ENCODE assay signal across 19 cellular contexts in the genomic region with DNA sequence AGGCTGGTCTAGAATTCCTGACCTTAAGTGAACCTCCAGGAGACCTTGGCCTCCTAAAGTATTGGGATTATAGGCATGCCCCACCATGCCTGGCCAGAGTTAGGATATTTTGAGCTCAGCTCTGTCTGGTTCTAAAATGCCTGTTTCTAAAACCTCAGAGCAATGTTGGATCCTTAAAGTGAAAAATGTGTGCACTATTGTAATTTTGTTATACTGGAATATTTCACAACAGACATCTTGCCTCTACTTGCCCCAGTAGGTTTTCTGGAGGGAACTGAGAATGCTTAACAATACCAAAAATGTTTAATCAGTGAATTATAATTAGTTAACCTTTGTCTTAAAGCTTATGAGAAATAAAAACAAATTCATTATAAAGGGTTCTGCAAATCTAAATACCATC.
DNase-seq lines count a peak whose midpoint lies in the region; ATAC-seq, FAIRE-seq and TF ChIP-seq lines count a peak whose summit lies in the region.
"Had no signal": no experiment of that assay in that cellular context is flagged by ENCODE, and none has a peak within 500 bp of the region (broad histone marks: within the 10 kb centered on the region; RNA-seq: fewer than 3 reads in every experiment).

No MANE protein-coding gene starts in this region.

- TF ChIP-seq CTCF in RWPE1 (conservative IDR thresholded peaks at IDR 0.05; ENCODE audit: low read depth), result no peak
- no peak for TF ChIP-seq CTCF in MCF 10A (IDR thresholded peaks at IDR 0.05; ENCODE audit: unreplicated experiment)
- no peak for TF ChIP-seq CTCF in keratinocyte (optimal IDR thresholded peaks at IDR 0.05 in 1 of 3, IDR thresholded peaks at IDR 0.05 in 1 of 3, conservative IDR thresholded peaks at IDR 0.05 in 1 of 3; ENCODE audit: extremely low read depth in 1 of 3, insufficient read depth in 2 of 3, low read length in 3 of 3)

- H3K4me3 Mint-ChIP-seq in activated naive CD4-positive, alpha-beta T cell treated with anti-CD3 and anti-CD28 coated beads for 36 hours, result no peak overlapping the region
- H3K4me3 Mint-ChIP-seq in MCF 10A (ENCODE audit: unreplicated experiment), result no peak overlapping the region
- H3K4me3 Mint-ChIP-seq: CD4-positive, alpha-beta memory T cell had no signal

- intact Hi-C loops in activated naive CD4-positive, alpha-beta T cell treated with anti-CD3 and anti-CD28 coated beads for 36 hours (cut with micrococcal nuclease), result no loop called here
- intact Hi-C loops in MCF 10A (cut with micrococcal nuclease), result no loop called here

- H3K4me3 ChIP-seq in keratinocyte (ENCODE audit: control insufficient read depth in 2 of 3, extremely low read depth in 1 of 3, insufficient read depth in 2 of 3, low read depth in 1 of 3, low read length in 3 of 3), result no peak overlapping the region
- H3K4me3 ChIP-seq: A549 had no signal

- no peaks in the 10 kb centered on the region for H3K9me3 ChIP-seq in keratinocyte (ENCODE audit: control insufficient read depth, low read depth, low read length)
- H3K9me3 ChIP-seq: A549 had no signal

- H3K9ac ChIP-seq in keratinocyte (ENCODE audit: control insufficient read depth, extremely low read depth, insufficient read depth, low read length), result no peak overlapping the region
- H3K9ac ChIP-seq: KMS-11 had no signal

- peak overlapping the region; percentile 71 for H3K4me2 ChIP-seq in keratinocyte (ENCODE audit: control insufficient read depth, extremely low read depth, insufficient read depth, low read depth, low read length)
- H3K4me2 ChIP-seq: A549, KMS-11 had no signal

- H4K20me1 ChIP-seq in keratinocyte (ENCODE audit: control insufficient read depth, extremely low read depth, insufficient read depth, low read length), result no peaks in the 10 kb centered on the region

- CTCF ChIA-PET in activated naive CD4-positive, alpha-beta T cell treated with anti-CD3 and anti-CD28 coated beads for 36 hours (lab: Charles Lee), result interaction anchor here (1.1 kb wide), 1 partner anchor 21 kb away, joined by 3 read pairs; no protein-coding TSS in a partner anchor
- CTCF ChIA-PET in RWPE1 (lab: Yijun Ruan, JAX), result no interaction called here
- CTCF ChIA-PET in MCF 10A (lab: Yijun Ruan, JAX), result interaction anchor here (0.6 to 1.5 kb wide), 3 partner anchors 13 to 144 kb away, joined by 3 to 5 read pairs (median 4); no protein-coding TSS in a partner anchor

- no peaks in the 10 kb centered on the region for H3K9me3 Mint-ChIP-seq in activated naive CD4-positive, alpha-beta T cell treated with anti-CD3 and anti-CD28 coated beads for 36 hours
- H3K9me3 Mint-ChIP-seq in MCF 10A (ENCODE audit: unreplicated experiment), result no peaks in the 10 kb centered on the region
- H3K9me3 Mint-ChIP-seq: CD4-positive, alpha-beta memory T cell had no signal

- H3K27me3 ChIP-seq in keratinocyte (ENCODE audit: control insufficient read depth, extremely low read depth, insufficient read depth, low read length), result no peaks in the 10 kb centered on the region

- H2AFZ ChIP-seq in keratinocyte (ENCODE audit: control insufficient read depth, low read length), result no peak overlapping the region

- H3K9me1 ChIP-seq in keratinocyte (ENCODE audit: control insufficient read depth, extremely low read depth, insufficient read depth, low read length), result no peaks in the 10 kb centered on the region

- POLR2A ChIA-PET in RWPE1 (lab: Yijun Ruan, JAX; ENCODE audit: low non-redundant PET), result no interaction called here
- POLR2A ChIA-PET in MCF 10A (lab: Yijun Ruan, JAX), result interaction anchor here (1.2 to 3.4 kb wide), 7 partner anchors 8 to 50 kb away, joined by 4 to 26 read pairs (median 9); no protein-coding TSS in a partner anchor

- H3K4me1 ChIP-seq in keratinocyte (ENCODE audit: control insufficient read depth, extremely low read depth, insufficient read depth, low read length), result peaks cover 13% of the 10 kb centered on the region
- H3K4me1 ChIP-seq: A549 had no signal

- ATAC-seq in HG02981 (IDR thresholded peaks at IDR 0.05; ENCODE audit: unreplicated experiment), result no peak
- ATAC-seq: A549 had no signal

- dilution Hi-C loops in keratinocyte (cut with MboI; ENCODE audit: extremely low pct_ligation_motif_present, low sequenced_read_pairs), result no loop called here

- H3K36me3 Mint-ChIP-seq in activated naive CD4-positive, alpha-beta T cell treated with anti-CD3 and anti-CD28 coated beads for 36 hours (ENCODE audit: low read depth), result peaks cover 32% of the 10 kb centered on the region
- H3K36me3 Mint-ChIP-seq in MCF 10A (ENCODE audit: insufficient read depth, unreplicated experiment), result no peaks in the 10 kb centered on the region

- no peak overlapping the region for H3K27ac ChIP-seq in RWPE1
- no peak overlapping the region for H3K27ac ChIP-seq in keratinocyte (ENCODE audit: control insufficient read depth, insufficient read depth, low read length)
- H3K27ac ChIP-seq: A549, HL-60, KMS-11 had no signal

- no peak for DNase-seq in activated naive CD4-positive, alpha-beta T cell treated with anti-CD3 and anti-CD28 coated beads for 36 hours
- no peak for DNase-seq in activated naive CD4-positive, alpha-beta T cell (lab: John Stamatoyannopoulos, UW)
- DNase-seq in RWPE1 (ENCODE audit: low spot score), result peak; percentile 16
- peak; percentile 43 for DNase-seq in MCF 10A (ENCODE audit: unreplicated experiment)
- DNase-seq in keratinocyte (ENCODE audit: low read depth, low spot score), result no peak
- DNase-seq in activated gamma-delta T cell treated with Interleukin-2 at 50 U/mL for 16 hours, result no peak
- DNase-seq: CD4-positive, alpha-beta memory T cell; NCI-H1417; NCI-H187; NCI-H2107; NCI-H510A treated with DMSO at 0.1 percent for 48 hours; NCI-H774; SIG-M5 had no signal

- no peaks in the 10 kb centered on the region for H3K36me3 ChIP-seq in keratinocyte (ENCODE audit: control insufficient read depth in 2 of 2, extremely low read depth in 1 of 2, insufficient read depth in 2 of 2, low read length in 2 of 2)

- H3K27ac Mint-ChIP-seq in activated naive CD4-positive, alpha-beta T cell treated with anti-CD3 and anti-CD28 coated beads for 36 hours, result peak overlapping the region; percentile 36
- peak overlapping the region; percentile 35 for H3K27ac Mint-ChIP-seq in MCF 10A (ENCODE audit: low read depth, unreplicated experiment)

- peak; percentile 71 for FAIRE-seq in keratinocyte (lab: Jason Lieb, UNC)
- FAIRE-seq: A549, D721Med, H54 had no signal

- H3K27me3 Mint-ChIP-seq in activated naive CD4-positive, alpha-beta T cell treated with anti-CD3 and anti-CD28 coated beads for 36 hours (ENCODE audit: low read depth), result no peaks in the 10 kb centered on the region
- no peaks in the 10 kb centered on the region for H3K27me3 Mint-ChIP-seq in MCF 10A (ENCODE audit: insufficient read depth, unreplicated experiment)
- H3K27me3 Mint-ChIP-seq: CD4-positive, alpha-beta memory T cell had no signal

- no peaks in the 10 kb centered on the region for H3K79me2 ChIP-seq in keratinocyte (ENCODE audit: control insufficient read depth, insufficient read depth, low read length)

- no TSS peak for BruUV-seq in MCF 10A (replicated peaks; lab: Mats Ljungman, UMichigan)

- no peaks in the 10 kb centered on the region for H3K4me1 Mint-ChIP-seq in activated naive CD4-positive, alpha-beta T cell treated with anti-CD3 and anti-CD28 coated beads for 36 hours (ENCODE audit: low read depth)
- peaks cover 7% of the 10 kb centered on the region for H3K4me1 Mint-ChIP-seq in MCF 10A (ENCODE audit: insufficient read depth, unreplicated experiment)

Comparison
In these comparisons a context has a peak if more than half of its experiments do, and no peak if none do; other contexts are left out.
1. DNase-seq: peak in RWPE1 (single experiment) and MCF 10A (single experiment); none in activated naive CD4-positive, alpha-beta T cell treated with anti-CD3 and anti-CD28 coated beads for 36 hours (single experiment), activated naive CD4-positive, alpha-beta T cell (0 of 4), keratinocyte (single experiment) and activated gamma-delta T cell treated with Interleukin-2 at 50 U/mL for 16 hours (single experiment).